In genomic region chr17:55465771-55466170, GRCh38 we compare ENCODE assay signal across 7 cellular contexts. TPM values are rescaled to one million over a fixed set of nuclear protein-coding genes. Genes with fewer than 3 reads are reported as not detected.
"Had no signal": no experiment of that assay in that cellular context is flagged by ENCODE, and none has a peak within 500 bp of the region (broad histone marks: within the 10 kb centered on the region; RNA-seq: fewer than 3 reads in every experiment).

No MANE protein-coding gene starts in this region.

RNA-seq across cellular contexts. Expression of gene SMIM36, which starts 45.5 kb away (rescaled TPM):
- total RNA-seq: GM23338, H4, H7, HFFc6, HT1080, IMR-90, K562 had no signal
- polyA plus RNA-seq: GM23338, IMR-90, K562 had no signal
